ENCODE assay signal across 7 cellular contexts in the genomic region with DNA sequence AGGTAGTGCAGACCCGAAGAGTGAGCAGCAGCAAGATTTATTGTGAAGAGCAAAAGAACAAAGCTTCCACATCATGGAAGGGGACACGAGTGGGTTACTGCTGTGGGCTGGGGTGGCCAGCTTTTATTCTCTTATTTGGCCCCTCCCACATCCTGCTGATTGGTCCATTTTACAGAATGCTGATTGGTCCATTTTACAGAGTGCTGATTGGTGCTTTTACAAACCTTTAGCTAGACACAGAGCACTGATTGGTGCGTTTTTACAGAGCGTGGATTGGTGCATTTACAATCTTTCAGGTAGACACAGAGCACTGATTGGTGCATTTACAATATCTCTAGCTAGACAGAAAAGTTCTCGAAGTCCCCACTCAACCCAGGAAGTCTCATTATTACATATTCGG. TPM values are rescaled to one million over a fixed set of nuclear protein-coding genes. Genes with fewer than 3 reads are reported as not detected.
"Had no signal": no experiment of that assay in that cellular context is flagged by ENCODE, and none has a peak within 500 bp of the region (broad histone marks: within the 10 kb centered on the region; RNA-seq: fewer than 3 reads in every experiment).

No MANE protein-coding gene starts in this region.

RNA-seq across cellular contexts. Expression of gene GZMA, which starts 11.4 kb away (rescaled TPM):
- total RNA-seq: GM23248, GM23338, H1, H4, H7, H9, HFFc6 had no signal
- polyA plus RNA-seq: GM23248, GM23338, H1 had no signal
